ENCODE assay signal across 8 cellular contexts in the genomic region with DNA sequence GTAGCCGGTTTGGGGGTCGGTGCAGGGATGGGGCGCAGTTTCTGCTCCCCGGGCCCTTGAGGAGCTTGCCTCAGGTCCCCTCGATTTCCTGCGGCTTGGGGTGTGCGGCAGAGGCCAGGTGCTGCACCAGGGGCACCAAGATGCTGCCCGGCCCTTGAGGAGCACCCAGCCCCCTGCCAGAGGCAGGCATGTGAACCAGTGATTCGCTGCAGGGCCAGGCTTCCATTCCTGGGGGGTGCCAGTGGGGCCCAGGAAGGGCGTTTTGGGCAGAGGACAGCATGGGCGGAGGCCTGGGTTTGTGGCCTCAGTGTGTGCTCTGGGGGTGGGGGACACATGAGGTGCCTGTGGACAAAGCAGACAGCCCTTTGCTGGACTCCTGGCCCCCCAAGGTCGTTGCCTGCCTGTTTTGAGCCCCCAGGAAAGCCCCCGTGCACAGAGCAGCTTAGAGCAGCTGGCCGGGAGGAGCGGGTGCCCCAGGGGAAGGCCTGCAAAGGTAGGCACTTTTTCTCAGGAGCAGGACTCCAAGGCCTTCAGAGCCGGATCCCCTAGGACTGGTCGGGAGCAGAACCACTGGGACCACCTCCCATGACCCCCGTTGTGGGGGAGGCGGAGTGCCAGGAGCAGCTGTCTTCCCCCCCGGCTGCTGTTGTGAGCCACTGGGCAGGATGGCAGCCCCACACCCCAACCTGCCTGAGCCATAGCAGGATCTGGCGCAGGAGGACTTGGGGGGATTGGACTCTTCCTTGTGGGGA. TPM values are rescaled to one million over a fixed set of nuclear protein-coding genes. Genes with fewer than 3 reads are reported as not detected.
DNase-seq lines count a peak whose midpoint lies in the region; ATAC-seq and TF ChIP-seq lines count a peak whose summit lies in the region.

No MANE protein-coding gene starts in this region.

- peak overlapping the region; percentile 2 for H3K4me3 Mint-ChIP-seq in activated T-helper 2 cell treated with anti-CD3 and anti-CD28 coated beads, Interferon-gamma antibody, Interleukin-2, Interleukin-4, amounts not matched to agents 10 μg/mL and 5 μg/mL and 100 μg/mL, durations not matched to agents 14 hours and 24 hours and 36 hours (ENCODE audit: low read depth)

- H3K36me3 ChIP-seq in stomach = peaks cover 8 to 19% (median 14%) of the 10 kb centered on the region in 4 donors

- TF ChIP-seq POLR2A in stomach (IDR thresholded peaks at IDR 0.05) = no peak

- H3K9me3 ChIP-seq in iPS-18c (ENCODE audit: control insufficient read depth, insufficient read depth, low read length) (no peaks in the 10 kb centered on the region), stomach (no peaks in the 10 kb centered on the region)

- H3K4me1 Mint-ChIP-seq in activated T-helper 2 cell treated with anti-CD3 and anti-CD28 coated beads, Interferon-gamma antibody, Interleukin-2, Interleukin-4, amounts not matched to agents 10 μg/mL and 5 μg/mL and 100 μg/mL, durations not matched to agents 14 hours and 24 hours and 36 hours (ENCODE audit: low read depth) = peaks cover 7% of the 10 kb centered on the region

- H3K36me3 Mint-ChIP-seq in activated T-helper 2 cell treated with anti-CD3 and anti-CD28 coated beads, Interferon-gamma antibody, Interleukin-2, Interleukin-4, amounts not matched to agents 10 μg/mL and 5 μg/mL and 100 μg/mL, durations not matched to agents 14 hours and 24 hours and 36 hours (ENCODE audit: low read depth) = no peaks in the 10 kb centered on the region

- TF ChIP-seq EP300 in stomach (IDR thresholded peaks at IDR 0.05) = no peak

- H3K9me3 Mint-ChIP-seq in activated T-helper 2 cell treated with anti-CD3 and anti-CD28 coated beads, Interferon-gamma antibody, Interleukin-2, Interleukin-4, amounts not matched to agents 10 μg/mL and 5 μg/mL and 100 μg/mL, durations not matched to agents 14 hours and 24 hours and 36 hours = no peaks in the 10 kb centered on the region

- DNase-seq in NCI-H82 (lab: John Stamatoyannopoulos, UW) = peak; percentile 68
- DNase-seq in NCI-H82 treated with DMSO at 0.1 percent for 48 hours (lab: John Stamatoyannopoulos, UW; ENCODE audit: unreplicated experiment) = no peak
- no peak for DNase-seq in activated T-helper 2 cell treated with anti-CD3 and anti-CD28 coated beads, Interferon-gamma antibody, Interleukin-2, Interleukin-4, amounts not matched to agents 10 μg/mL and 5 μg/mL and 100 μg/mL, durations not matched to agents 14 hours and 24 hours and 36 hours (ENCODE audit: low spot score)
- DNase-seq in stomach = no peak
- DNase-seq in glomerular visceral epithelial cell (ENCODE audit: extremely low spot score) = no peak
- no peak for DNase-seq in NCI-H526 (lab: John Stamatoyannopoulos, UW)

- 58 to 70% (median 65%) methylated on average over 15 to 21 of the region's 21 CpGs for WGBS in stomach, 5 donors

- no peak for ATAC-seq in HG03442 (IDR thresholded peaks at IDR 0.05; ENCODE audit: unreplicated experiment)

- H3K27ac Mint-ChIP-seq in activated T-helper 2 cell treated with anti-CD3 and anti-CD28 coated beads, Interferon-gamma antibody, Interleukin-2, Interleukin-4, amounts not matched to agents 10 μg/mL and 5 μg/mL and 100 μg/mL, durations not matched to agents 14 hours and 24 hours and 36 hours = no peak overlapping the region

- TF ChIP-seq CTCF in stomach (IDR thresholded peaks at IDR 0.05) = no peak

- peak overlapping the region in 2 of 5 donors; percentile 65 to 77 for H3K27ac ChIP-seq in stomach

- peak overlapping the region; percentile 63; the same call in 1 of the 2 replicates for H3K4me3 ChIP-seq in iPS-18c (ENCODE audit: insufficient read depth, low read depth, low read length)
- H3K4me3 ChIP-seq in stomach = peak overlapping the region; percentile 69 to 91 (median 78)

- peaks cover 0 to 22% (median 0%) of the 10 kb centered on the region in 3 donors for H3K27me3 ChIP-seq in stomach

- peaks cover 19 to 43% (median 34%) of the 10 kb centered on the region in 4 donors for H3K4me1 ChIP-seq in stomach

- H3K27me3 Mint-ChIP-seq in activated T-helper 2 cell treated with anti-CD3 and anti-CD28 coated beads, Interferon-gamma antibody, Interleukin-2, Interleukin-4, amounts not matched to agents 10 μg/mL and 5 μg/mL and 100 μg/mL, durations not matched to agents 14 hours and 24 hours and 36 hours (ENCODE audit: low read depth) = peaks cover 5% of the 10 kb centered on the region

- intact Hi-C loops in activated T-helper 2 cell treated with anti-CD3 and anti-CD28 coated beads, Interferon-gamma antibody, Interleukin-2, Interleukin-4, amounts not matched to agents 10 μg/mL and 5 μg/mL and 100 μg/mL, durations not matched to agents 14 hours and 24 hours and 36 hours (cut with micrococcal nuclease) = loop anchor here (5.0 to 10.0 kb wide), 4 partner anchors 282 to 1140 kb away; a partner anchor contains a TSS
- intact Hi-C loops in stomach (cut with DNase I; ENCODE audit: low total_unique reads) = loop anchor here (5.0 kb wide), 1 partner anchor 232 kb away; no protein-coding TSS in a partner anchor

RNA-seq across cellular contexts. Expression of a gene that starts 1.7 kb away (rescaled TPM):
- total RNA-seq in activated T-helper 2 cell treated with anti-CD3 and anti-CD28 coated beads, Interferon-gamma antibody, Interleukin-2, Interleukin-4, amounts not matched to agents 10 μg/mL and 5 μg/mL and 100 μg/mL, durations not matched to agents 14 hours and 24 hours and 36 hours = 17.2 and 18.9 TPM in 2 replicates
- 10 to 100 TPM; 12.1 to 54.7 (median 16.9) TPM for total RNA-seq in stomach
- 1 to 10 TPM in 2 of 3 donors, under 1 TPM in 1; 0.92 to 7.0 (median 3.4) TPM for polyA plus RNA-seq in stomach
